13 cellular contexts compared by ENCODE assay signal in genomic region chr9:132792547-132792946, GRCh38.
DNase-seq lines count a peak whose midpoint lies in the region; ATAC-seq, FAIRE-seq and TF ChIP-seq lines count a peak whose summit lies in the region.
"Had no signal": no experiment of that assay in that cellular context is flagged by ENCODE, and none has a peak within 500 bp of the region (broad histone marks: within the 10 kb centered on the region; RNA-seq: fewer than 3 reads in every experiment).

No MANE protein-coding gene starts in this region.

- POLR2A ChIA-PET in A549 (lab: Yijun Ruan, JAX): no interaction called here

- H3K4me2 ChIP-seq in A549: no peak overlapping the region
- H3K4me2 ChIP-seq: GM23338 had no signal

- H3K27ac ChIP-seq in A549: no peak overlapping the region
- H3K27ac ChIP-seq in endodermal cell (ENCODE audit: low read depth, low read length): no peak overlapping the region

- H3K4me3 Mint-ChIP-seq in endodermal cell (no peak overlapping the region), type B pancreatic cell (no peak overlapping the region)
- H3K4me3 Mint-ChIP-seq: CD8-positive, alpha-beta memory T cell; GM23338 had no signal

- peaks cover 53% of the 10 kb centered on the region for H3K27me3 ChIP-seq in endodermal cell (ENCODE audit: control insufficient read depth, insufficient read depth, low read length, poor library complexity, severe bottlenecking)

- peaks cover 7% of the 10 kb centered on the region for H3K36me3 Mint-ChIP-seq in endodermal cell (ENCODE audit: low read depth)
- no peaks in the 10 kb centered on the region for H3K36me3 Mint-ChIP-seq in type B pancreatic cell

- 0 out of 3 replicates have a peak, but pooled peaks cover 5% of the 10 kb centered on the region for H3K9me3 ChIP-seq in A549
- H3K9me3 ChIP-seq in endodermal cell (ENCODE audit: control insufficient read depth, low read length): peaks cover 37% of the 10 kb centered on the region
- H3K9me3 ChIP-seq: Caco-2 had no signal

- H3K9ac ChIP-seq in endodermal cell (ENCODE audit: extremely low read depth, low read length, poor library complexity, severe bottlenecking): no peak overlapping the region

- no peaks in the 10 kb centered on the region for H3K36me3 ChIP-seq in endodermal cell (ENCODE audit: control insufficient read depth, insufficient read depth, low read length)

- no peak for TF ChIP-seq POLR2A in A549 (IDR thresholded peaks at IDR 0.05; ENCODE audit: low read length)

- no peak for FAIRE-seq in A549 (lab: Jason Lieb, UNC)
- FAIRE-seq: GM12892 had no signal

- TF ChIP-seq EP300 in A549 (IDR thresholded peaks at IDR 0.05): no peak

- WGBS in A549 (ENCODE audit: missing lambda C conversion rate): 87% methylated on average over 9 of the region's 9 CpGs
- WGBS in endodermal cell (ENCODE audit: insufficient coverage in 1 of 2, insufficient read length in 1 of 2), 2 experiments: 92 to 93% methylated on average over 2 to 9 of the region's 9 CpGs

- H3K4me3 ChIP-seq in A549: no peak overlapping the region
- no peak overlapping the region for H3K4me3 ChIP-seq in endodermal cell (ENCODE audit: low read length)
- H3K4me3 ChIP-seq: GM23338 had no signal

- H3K27me3 Mint-ChIP-seq in endodermal cell (ENCODE audit: insufficient read depth) (peaks cover 89% of the 10 kb centered on the region), type B pancreatic cell (peaks cover 30% of the 10 kb centered on the region)

- CTCF ChIA-PET in A549 (lab: Yijun Ruan, JAX): interaction anchor here (0.7 to 0.9 kb wide), 2 partner anchors 8 to 284 kb away, joined by 3 to 4 read pairs; no protein-coding TSS in a partner anchor

- H3K4me1 Mint-ChIP-seq in endodermal cell (peaks cover 24% of the 10 kb centered on the region), type B pancreatic cell (ENCODE audit: unreplicated experiment) (no peaks in the 10 kb centered on the region)
- H3K4me1 Mint-ChIP-seq: CD8-positive, alpha-beta memory T cell; GM23338 had no signal

- TF ChIP-seq RAD21 in A549 (conservative IDR thresholded peaks at IDR 0.05 in 1 of 2, IDR thresholded peaks at IDR 0.05 in 1 of 2): no peak

- H3K9me3 Mint-ChIP-seq in endodermal cell (peaks cover 32% of the 10 kb centered on the region), type B pancreatic cell (peaks cover 7% of the 10 kb centered on the region)

- DNase-seq in A549 (ENCODE audit: low read depth in 1 of 2, low spot score in 1 of 2) (no peak), endodermal cell (peak; percentile 14), mesenteric fat pad (ENCODE audit: low spot score) (peak; percentile 87), type B pancreatic cell (ENCODE audit: extremely low spot score, unreplicated experiment) (peak; percentile 58), hypothalamus (lab: John Stamatoyannopoulos, UW) (no peak), NCI-H2171 (lab: John Stamatoyannopoulos, UW) (no peak)
- DNase-seq: Caco-2; CD8-positive, alpha-beta memory T cell; DND-41; GDM1; H7 had no signal

- H3K4me1 ChIP-seq in A549 (no peaks in the 10 kb centered on the region), endodermal cell (ENCODE audit: control insufficient read depth, insufficient read depth, low read length) (peaks cover 18% of the 10 kb centered on the region)

- TF ChIP-seq CTCF in A549 (IDR thresholded peaks at IDR 0.05) (no peak), endodermal cell (conservative IDR thresholded peaks at IDR 0.05) (no peak), type B pancreatic cell (conservative IDR thresholded peaks at IDR 0.05) (no peak)

- no peak for ATAC-seq in A549
- ATAC-seq: GM23338 had no signal

- no peak overlapping the region for H3K27ac Mint-ChIP-seq in endodermal cell
- H3K27ac Mint-ChIP-seq in type B pancreatic cell: no peak overlapping the region
- H3K27ac Mint-ChIP-seq: CD8-positive, alpha-beta memory T cell; GM23338 had no signal

TF ChIP-seq in A549, 52 proteins besides CTCF, POLR2A, EP300 and RAD21:
- TF ChIP-seq MAFK (IDR thresholded peaks at IDR 0.05; ENCODE audit: partially characterized antibody) (peak; percentile 3), CBX2 (IDR thresholded peaks at IDR 0.05; ENCODE audit: borderline replicate concordance, low read depth) (no peak), MAZ (IDR thresholded peaks at IDR 0.05; ENCODE audit: borderline replicate concordance, low read depth, low read length) (no peak)

Comparison
In these comparisons a context has a peak if more than half of its experiments do, and no peak if none do; other contexts are left out.
1. DNase-seq: peak in endodermal cell (single experiment), mesenteric fat pad (single experiment) and type B pancreatic cell (single experiment); none in A549 (0 of 2), hypothalamus (0 of 51) and NCI-H2171 (single experiment).